Comparison of ENCODE assay signal across 23 cellular contexts in the genomic region with DNA sequence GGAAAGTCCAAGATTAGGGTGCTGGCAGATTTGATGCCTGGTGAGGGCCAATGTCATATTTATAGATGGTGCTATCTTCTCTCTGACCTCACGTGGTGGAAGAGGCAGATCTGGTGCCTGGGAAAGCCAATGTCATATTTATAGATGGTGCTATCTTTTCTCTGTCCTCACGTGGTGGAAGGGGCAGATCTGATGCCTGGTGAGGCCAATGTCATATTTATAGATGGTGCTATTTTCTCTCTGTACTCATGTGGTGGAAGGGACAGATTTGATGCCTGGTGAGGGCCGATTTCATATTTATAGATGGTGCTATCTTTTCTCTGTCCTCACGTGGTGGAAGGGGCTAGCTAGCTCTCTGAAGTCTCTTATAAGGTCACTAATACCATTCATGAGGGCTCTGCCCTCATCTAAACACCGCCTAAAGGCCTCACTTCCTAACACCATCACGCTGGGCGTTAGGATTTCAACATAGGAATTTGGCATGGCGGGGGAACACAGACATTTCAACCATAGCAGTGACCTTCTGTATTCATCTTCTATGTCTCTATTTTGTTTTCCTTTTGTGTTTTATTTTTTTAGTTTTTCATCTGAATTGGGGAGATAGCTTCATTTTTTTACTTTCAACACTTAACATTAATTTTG.
"Had no signal": no experiment of that assay in that cellular context is flagged by ENCODE, and none has a peak within 500 bp of the region (broad histone marks: within the 10 kb centered on the region; RNA-seq: fewer than 3 reads in every experiment).

No MANE protein-coding gene starts in this region.

- DNase-seq: Kasumi-1; MM.1S; NCI-H1092 treated with DMSO at 0.1 percent for 48 hours; NCI-H1436; NCI-H187; NCI-H2029; NCI-H2081 treated with DMSO at 0.1 percent for 48 hours; NCI-H2171; NCI-H226; NCI-H446; NCI-H510A; NCI-H524 treated with DMSO at 0.1 percent for 48 hours; NCI-H69; NCI-H774; NK-92 treated with Interleukin-12 subunit alpha and Interleukin-12 subunit beta, amount 100 ng/mL, for 24 hours; PC-3; Peyer's patch; SHP77; SK-N-SH; SW 1271 had no signal

- ATAC-seq: K562, PC-3 had no signal

- H3K27me3 ChIP-seq: Peyer's patch had no signal

- H3K4me3 ChIP-seq: K562, Peyer's patch had no signal

- H3K36me3 ChIP-seq: Peyer's patch had no signal

- H3K27ac ChIP-seq: HL-60, KMS-11, Peyer's patch had no signal

- H3K9ac ChIP-seq: KMS-11, SK-N-SH had no signal

- H3K9me2 ChIP-seq: SK-N-SH had no signal

- H3K4me1 ChIP-seq: Peyer's patch had no signal

- H3K4me2 ChIP-seq: KMS-11, SK-N-SH had no signal
